ENCODE assay signal across 8 cellular contexts in the genomic region with DNA sequence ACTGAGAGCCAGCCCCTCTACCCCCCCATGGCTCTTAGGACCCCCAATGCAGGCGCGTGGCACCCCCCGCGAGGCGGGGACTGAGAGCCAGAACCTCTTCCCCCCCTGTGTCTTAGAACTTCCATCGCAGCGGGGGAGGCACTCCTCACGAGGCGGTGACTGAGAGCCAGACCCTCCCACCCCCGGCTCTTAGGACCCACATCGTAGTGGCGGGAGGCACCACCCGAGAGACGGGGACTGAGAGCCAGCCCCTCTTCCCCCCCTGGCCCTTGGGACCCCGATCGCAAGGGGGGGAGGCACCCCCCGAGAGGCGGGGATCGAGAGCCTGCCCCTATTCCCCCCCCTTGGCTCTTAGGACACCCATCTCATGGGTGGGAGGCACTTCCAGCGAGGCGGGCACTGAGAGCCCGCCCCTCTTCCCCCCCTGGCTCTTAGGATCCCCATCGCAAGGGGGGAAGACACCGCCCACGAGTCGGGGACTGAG. TPM values are rescaled to one million over a fixed set of nuclear protein-coding genes. Genes with fewer than 3 reads are reported as not detected.
DNase-seq lines count a peak whose midpoint lies in the region; TF ChIP-seq lines count a peak whose summit lies in the region.

No MANE protein-coding gene starts in this region.

- no peak overlapping the region for H3K9ac ChIP-seq in H9 (ENCODE audit: extremely low read depth, insufficient read length, low read length)

- no peak overlapping the region for H4K5ac ChIP-seq in H9 (ENCODE audit: insufficient read length, low read depth, low read length)

- H3K4me2 ChIP-seq in H9 (ENCODE audit: insufficient read depth, insufficient read length, low read length) = peak overlapping the region; percentile 45

- H3K27me3 ChIP-seq in AG04450 (ENCODE audit: control insufficient read depth, insufficient read depth, low read length) (peaks cover 37% of the 10 kb centered on the region), H9 (ENCODE audit: insufficient read depth, low read length) (peaks cover 24% of the 10 kb centered on the region), Peyer's patch (no peaks in the 10 kb centered on the region), esophagus squamous epithelium (peaks cover 0 to 37% (median 4%) of the 10 kb centered on the region in 4 donors), prostate gland (replicated peaks; ENCODE audit: insufficient read depth) (no peaks in the 10 kb centered on the region)

- H2BK20ac ChIP-seq in H9 (ENCODE audit: low read depth, low read length, poor library complexity, severe bottlenecking) = no peak overlapping the region

- POLR2A ChIA-PET in AG04450 (lab: Yijun Ruan, JAX) = no interaction called here

- no peak overlapping the region for H2AK5ac ChIP-seq in H9 (ENCODE audit: insufficient read length, low read length)

- no peak overlapping the region for H2AFZ ChIP-seq in H9 (ENCODE audit: low read length)

- no peak overlapping the region for H4K8ac ChIP-seq in H9 (replicated peaks; ENCODE audit: insufficient read length, low read depth, low read length)

- no peak overlapping the region for H3K14ac ChIP-seq in H9 (ENCODE audit: insufficient read depth, low read length)

- WGBS in H9 (ENCODE audit: extremely low coverage, insufficient read length, low lambda C conversion rate) = no CpG with 5 or more reads among the region's 26 CpGs
- no CpG with 5 or more reads among the region's 26 CpGs for WGBS in esophagus squamous epithelium, 2 donors
- 38% methylated on average over 20 of the region's 26 CpGs for WGBS in prostate gland

- TF ChIP-seq POLR2A in Peyer's patch (IDR thresholded peaks at IDR 0.05) (no peak), esophagus squamous epithelium (IDR thresholded peaks at IDR 0.05) (no peak), prostate gland (IDR thresholded peaks at IDR 0.05) (no peak)

- DNase-seq in AG04450 (ENCODE audit: low read depth, low spot score) = no peak
- DNase-seq in H9 = peak; percentile 45
- DNase-seq in Peyer's patch = peak in 2 of 3 donors; percentile 28 to 57
- DNase-seq in esophagus squamous epithelium (lab: John Stamatoyannopoulos, UW) = no peak
- DNase-seq in prostate gland (ENCODE audit: low spot score) = no peak
- DNase-seq in NAMALWA (ENCODE audit: low spot score) = no peak
- DNase-seq in NCI-H446 (lab: John Stamatoyannopoulos, UW) = no peak
- no peak for DNase-seq in NCI-H2081 (lab: John Stamatoyannopoulos, UW)

- no peak overlapping the region for H2BK15ac ChIP-seq in H9 (ENCODE audit: low read depth, low read length)

- no peak overlapping the region for H2BK5ac ChIP-seq in H9 (ENCODE audit: insufficient read length, low read length)

- H3K9me3 ChIP-seq in AG04450 (ENCODE audit: control insufficient read depth, insufficient read depth, low read length) (peaks cover 25% of the 10 kb centered on the region; the same call in 1 of the 2 replicates), H9 (ENCODE audit: control insufficient read depth, low read depth, low read length) (no peaks in the 10 kb centered on the region), Peyer's patch (no peaks in the 10 kb centered on the region), esophagus squamous epithelium (no peaks in the 10 kb centered on the region), prostate gland (no peaks in the 10 kb centered on the region)

- no peak overlapping the region for H2BK12ac ChIP-seq in H9 (ENCODE audit: insufficient read length, low read depth, low read length)

- peak overlapping the region; percentile 22 for H3K4me3 ChIP-seq in AG04450 (ENCODE audit: low read depth, low read length)
- H3K4me3 ChIP-seq in Peyer's patch = peak overlapping the region; percentile 34 to 66 (median 53)
- peak overlapping the region; percentile 10 to 66 (median 36) for H3K4me3 ChIP-seq in esophagus squamous epithelium
- peak overlapping the region; percentile 8 to 16 for H3K4me3 ChIP-seq in prostate gland

- H3K4me1 Mint-ChIP-seq in H9 = peaks cover 9 to 14% of the 10 kb centered on the region in 2 experiments

- H3K27ac ChIP-seq in AG04450 (ENCODE audit: low read depth, low read length) (no peak overlapping the region), H9 (ENCODE audit: insufficient read length, low read depth, low read length) (no peak overlapping the region), Peyer's patch (no peak overlapping the region), esophagus squamous epithelium (no peak overlapping the region), prostate gland (no peak overlapping the region)

- no peak overlapping the region for H3K27ac Mint-ChIP-seq in H9

- no peak overlapping the region for H3K56ac ChIP-seq in H9 (ENCODE audit: insufficient read length, low read depth, low read length)

- H3K36me3 ChIP-seq in Peyer's patch (no peaks in the 10 kb centered on the region), esophagus squamous epithelium (no peaks in the 10 kb centered on the region), prostate gland (no peaks in the 10 kb centered on the region)

- CTCF ChIA-PET in AG04450 (lab: Charles Lee) = no interaction called here

- H3K4me1 ChIP-seq in H9 (ENCODE audit: insufficient read depth, low read length) (no peaks in the 10 kb centered on the region), Peyer's patch (peaks cover 0 to 23% (median 0%) of the 10 kb centered on the region in 4 donors), esophagus squamous epithelium (peaks cover 15 to 33% (median 23%) of the 10 kb centered on the region in 3 donors), prostate gland (replicated peaks) (no peaks in the 10 kb centered on the region)

- no peaks in the 10 kb centered on the region for H3K9me3 Mint-ChIP-seq in H9

- H4K20me1 ChIP-seq in H9 (ENCODE audit: control insufficient read depth, insufficient read depth, insufficient read length) = no peaks in the 10 kb centered on the region

- no peak overlapping the region for H3K18ac ChIP-seq in H9 (ENCODE audit: insufficient read length, low read depth, low read length)

- no peaks in the 10 kb centered on the region for H3K36me3 Mint-ChIP-seq in H9 (ENCODE audit: insufficient read depth in 1 of 3, low read depth in 3 of 3)

- peaks cover 46% of the 10 kb centered on the region for H3K27me3 Mint-ChIP-seq in H9 (ENCODE audit: low read depth)

- H3K4ac ChIP-seq in H9 (ENCODE audit: low read depth, low read length) = no peak overlapping the region

- TF ChIP-seq CTCF in AG04450 (IDR thresholded peaks at IDR 0.05; ENCODE audit: low read depth, low read length) (no peak), H9 (conservative IDR thresholded peaks at IDR 0.05) (no peak), Peyer's patch (IDR thresholded peaks at IDR 0.05) (no peak), esophagus squamous epithelium (IDR thresholded peaks at IDR 0.05) (no peak), prostate gland (IDR thresholded peaks at IDR 0.05) (no peak)

- H3K4me3 Mint-ChIP-seq in H9 = peak overlapping the region; percentile 42 to 83

- no peaks in the 10 kb centered on the region for H3K79me2 ChIP-seq in H9 (ENCODE audit: insufficient read depth, low read length)

- no peak overlapping the region for H4K91ac ChIP-seq in H9 (ENCODE audit: insufficient read length, low read depth, low read length)

- no peaks in the 10 kb centered on the region for H3K79me1 ChIP-seq in H9 (ENCODE audit: insufficient read depth, low read depth, low read length, poor library complexity, severe bottlenecking)

- no peak overlapping the region for H3K23ac ChIP-seq in H9 (ENCODE audit: insufficient read length, low read depth, low read length)

- intact Hi-C loops in esophagus squamous epithelium (cut with DNase I) (no loop called here), prostate gland (cut with DNase I) (no loop called here)

- H2BK120ac ChIP-seq in H9 (ENCODE audit: low read depth, low read length, poor library complexity, severe bottlenecking) = no peak overlapping the region

- H3K23me2 ChIP-seq in H9 (ENCODE audit: insufficient read length, low read depth, low read length, poor library complexity, severe bottlenecking) = peaks cover 21% of the 10 kb centered on the region

- no peak overlapping the region for H3T11ph ChIP-seq in H9 (ENCODE audit: low read length)

RNA-seq across cellular contexts. Expression of gene DDX11, which starts 44.7 kb away (rescaled TPM):
- polyA plus RNA-seq in AG04450 (2011; rRNA removed) = 5.1 and 5.8 TPM in 2 replicates
- 9.9 and 14.6 TPM in 2 replicates for polyA minus RNA-seq in AG04450 (2011; rRNA and poly(A)+ RNA removed)
- 175 and 183 TPM in 2 replicates for total RNA-seq in H9 (2021)
- 100 to 1,000 TPM in 2 of 4 donors, 10 to 100 TPM in 2; 53.1 to 189 (median 100) TPM for total RNA-seq in Peyer's patch
- 10 to 100 TPM in 3 of 4 donors, 1 to 10 TPM in 1; 9.1 to 39.9 (median 23.5) TPM for total RNA-seq in esophagus squamous epithelium
- total RNA-seq in prostate gland = 10 to 100 TPM; 24.2 to 49.0 TPM

Comparison
In these comparisons a context has a peak if more than half of its experiments do, and no peak if none do; other contexts are left out.
1. DNase-seq: peak in H9 (single experiment) and Peyer's patch (2 of 3); none in AG04450 (single experiment), esophagus squamous epithelium (single experiment), prostate gland (single experiment), NAMALWA (single experiment), NCI-H446 (0 of 2) and NCI-H2081 (0 of 2).
2. Peak in every context shown above with its lines, with median percentiles within 50 percentile points of each other: H3K4me3 ChIP-seq.